ENCODE assay signal across 8 cellular contexts in genomic region chr19:33175886-33176669, GRCh38. TPM values are rescaled to one million over a fixed set of nuclear protein-coding genes. Genes with fewer than 3 reads are reported as not detected.
DNase-seq lines count a peak whose midpoint lies in the region; ATAC-seq and TF ChIP-seq lines count a peak whose summit lies in the region.

No MANE protein-coding gene starts in this region.

- no peak overlapping the region for H2AFZ ChIP-seq in ACC112 (ENCODE audit: low read length, unreplicated experiment)

- H3K4me1 ChIP-seq in ACC112 (ENCODE audit: control insufficient read depth, insufficient read depth, low read length, unreplicated experiment) (peaks cover 17% of the 10 kb centered on the region), right cardiac atrium (ENCODE audit: control insufficient read depth, insufficient read depth, low read length) (peaks cover 4% of the 10 kb centered on the region), sigmoid colon (peaks cover 0 to 30% (median 25%) of the 10 kb centered on the region in 4 donors)

- ATAC-seq in GM19351 (IDR thresholded peaks at IDR 0.05; ENCODE audit: unreplicated experiment) (peak; percentile 1), right cardiac atrium (peak; percentile 1 to 9), GM19463 (IDR thresholded peaks at IDR 0.05; ENCODE audit: unreplicated experiment) (no peak), HG03521 (IDR thresholded peaks at IDR 0.05; ENCODE audit: unreplicated experiment) (no peak)
- ATAC-seq in activated naive CD8-positive, alpha-beta T cell treated with anti-CD3 and anti-CD28 coated beads, Interleukin-2, amount 50 U/mL, for 24 hours: no peak

- no peak for TF ChIP-seq EP300 in sigmoid colon (IDR thresholded peaks at IDR 0.05)

- intact Hi-C loops in right cardiac atrium (cut with DNase I): no loop called here
- intact Hi-C loops in sigmoid colon (cut with DNase I): loop anchor here (2.0 to 10.0 kb wide), 4 partner anchors 31 to 501 kb away; partner anchors contain the start of genes ANKRD27, CEBPA, FAAP24 and RGS9BP

- H3K4me3 Mint-ChIP-seq in activated naive CD8-positive, alpha-beta T cell treated with anti-CD3 and anti-CD28 coated beads, Interleukin-2, amount 50 U/mL, for 24 hours: peak overlapping the region; percentile 96

- H3K27ac Mint-ChIP-seq in activated naive CD8-positive, alpha-beta T cell treated with anti-CD3 and anti-CD28 coated beads, Interleukin-2, amount 50 U/mL, for 24 hours: peak overlapping the region; percentile 98

- H3K27me3 ChIP-seq in ACC112 (ENCODE audit: insufficient read depth, low read length): no peaks in the 10 kb centered on the region
- no peaks in the 10 kb centered on the region for H3K27me3 ChIP-seq in right cardiac atrium (ENCODE audit: control insufficient read depth, insufficient read depth)
- no peaks in the 10 kb centered on the region for H3K27me3 ChIP-seq in sigmoid colon

- H3K27ac ChIP-seq in ACC112 (ENCODE audit: low read depth, low read length) (peak overlapping the region; percentile 40), right cardiac atrium (ENCODE audit: low read length) (peak overlapping the region; percentile 61), sigmoid colon (peak overlapping the region; percentile 91 to 96 (median 94))

- TF ChIP-seq CTCF in sigmoid colon (IDR thresholded peaks at IDR 0.05): peak in 1 of 4 experiments; percentile 3

- H3K4me3 ChIP-seq in ACC112 (ENCODE audit: low read depth, low read length): peak overlapping the region; percentile 85
- peak overlapping the region; percentile 77 for H3K4me3 ChIP-seq in right cardiac atrium (ENCODE audit: low read length)
- H3K4me3 ChIP-seq in sigmoid colon: peak overlapping the region; percentile 77 to 86 (median 80)

- peaks cover 3% of the 10 kb centered on the region for H3K9me3 Mint-ChIP-seq in activated naive CD8-positive, alpha-beta T cell treated with anti-CD3 and anti-CD28 coated beads, Interleukin-2, amount 50 U/mL, for 24 hours

- H3K4me1 Mint-ChIP-seq in activated naive CD8-positive, alpha-beta T cell treated with anti-CD3 and anti-CD28 coated beads, Interleukin-2, amount 50 U/mL, for 24 hours: peaks cover 44% of the 10 kb centered on the region

- no peak for TF ChIP-seq POLR2A in sigmoid colon (IDR thresholded peaks at IDR 0.05)

- H3K36me3 Mint-ChIP-seq in activated naive CD8-positive, alpha-beta T cell treated with anti-CD3 and anti-CD28 coated beads, Interleukin-2, amount 50 U/mL, for 24 hours (ENCODE audit: low read depth): peaks cover 5% of the 10 kb centered on the region

- DNase-seq in NCI-H2227 treated with DMSO at 0.1 percent for 48 hours (lab: John Stamatoyannopoulos, UW) (peak; percentile 86), right cardiac atrium (peak in 1 of 3 donors; percentile 21), sigmoid colon (no peak)
- DNase-seq in activated naive CD8-positive, alpha-beta T cell treated with anti-CD3 and anti-CD28 coated beads, Interleukin-2, amount 50 U/mL, for 24 hours: peak; percentile 26

- no peaks in the 10 kb centered on the region for H3K79me2 ChIP-seq in ACC112 (ENCODE audit: control insufficient read depth, insufficient read depth, low read length, unreplicated experiment)

- H3K36me3 ChIP-seq in ACC112 (ENCODE audit: insufficient read depth, low read length): no peaks in the 10 kb centered on the region
- no peaks in the 10 kb centered on the region for H3K36me3 ChIP-seq in sigmoid colon

- H3K9me3 ChIP-seq in right cardiac atrium (ENCODE audit: control insufficient read depth, low read length): no peaks in the 10 kb centered on the region
- no peaks in the 10 kb centered on the region for H3K9me3 ChIP-seq in sigmoid colon

- 12% methylated on average over 25 of the region's 25 CpGs for WGBS in right cardiac atrium
- 4 to 12% methylated on average over 25 of the region's 25 CpGs for WGBS in sigmoid colon, 2 donors

- H3K27me3 Mint-ChIP-seq in activated naive CD8-positive, alpha-beta T cell treated with anti-CD3 and anti-CD28 coated beads, Interleukin-2, amount 50 U/mL, for 24 hours: peaks cover 5% of the 10 kb centered on the region

RNA-seq across cellular contexts. Expression of gene LRP3, which starts 18.1 kb away (rescaled TPM):
- total RNA-seq in right cardiac atrium: 10 to 100 TPM; 14.4 to 20.7 (median 14.8) TPM
- polyA plus RNA-seq in right cardiac atrium: 13.2 TPM
- 10 to 100 TPM; 17.1 to 31.5 (median 21.8) TPM for total RNA-seq in sigmoid colon
- 10 to 100 TPM in 1 of 3 donors, 1 to 10 TPM in 2; 3.9 to 10.3 (median 9.6) TPM for polyA plus RNA-seq in sigmoid colon

RNA-seq across cellular contexts. Expression of gene WDR88, which starts 44.2 kb away (rescaled TPM):
- total RNA-seq in right cardiac atrium (not detected), sigmoid colon (not detected)
- polyA plus RNA-seq in right cardiac atrium (not detected), sigmoid colon (not detected)

RNA-seq across cellular contexts. Expression of gene SLC7A10, which starts 49.6 kb away (rescaled TPM):
- total RNA-seq in right cardiac atrium: not detected
- 0.70 TPM for polyA plus RNA-seq in right cardiac atrium
- 1 to 10 TPM in 1 of 4 donors, under 1 TPM in 1, not detected in 2; 0.27 to 1.1 TPM for total RNA-seq in sigmoid colon
- 1 to 10 TPM in 1 of 3 donors, not detected in 2; 1.4 TPM for polyA plus RNA-seq in sigmoid colon

Comparison
In these comparisons a context has a peak if more than half of its experiments do, and no peak if none do; other contexts are left out.
1. H3K27ac ChIP-seq: peak in every context shown above with its lines; median percentile 94 in sigmoid colon; 61 in right cardiac atrium; 40 in ACC112.
2. ATAC-seq: peak in GM19351 (single experiment) and right cardiac atrium (2 of 2); none in activated naive CD8-positive, alpha-beta T cell treated with anti-CD3 and anti-CD28 coated beads, Interleukin-2, amount 50 U/mL, for 24 hours (single experiment), GM19463 (single experiment) and HG03521 (single experiment).
3. Peak in every context shown above with its lines, with median percentiles within 50 percentile points of each other: H3K4me3 ChIP-seq.